8 cellular contexts compared by ENCODE assay signal in the genomic region with DNA sequence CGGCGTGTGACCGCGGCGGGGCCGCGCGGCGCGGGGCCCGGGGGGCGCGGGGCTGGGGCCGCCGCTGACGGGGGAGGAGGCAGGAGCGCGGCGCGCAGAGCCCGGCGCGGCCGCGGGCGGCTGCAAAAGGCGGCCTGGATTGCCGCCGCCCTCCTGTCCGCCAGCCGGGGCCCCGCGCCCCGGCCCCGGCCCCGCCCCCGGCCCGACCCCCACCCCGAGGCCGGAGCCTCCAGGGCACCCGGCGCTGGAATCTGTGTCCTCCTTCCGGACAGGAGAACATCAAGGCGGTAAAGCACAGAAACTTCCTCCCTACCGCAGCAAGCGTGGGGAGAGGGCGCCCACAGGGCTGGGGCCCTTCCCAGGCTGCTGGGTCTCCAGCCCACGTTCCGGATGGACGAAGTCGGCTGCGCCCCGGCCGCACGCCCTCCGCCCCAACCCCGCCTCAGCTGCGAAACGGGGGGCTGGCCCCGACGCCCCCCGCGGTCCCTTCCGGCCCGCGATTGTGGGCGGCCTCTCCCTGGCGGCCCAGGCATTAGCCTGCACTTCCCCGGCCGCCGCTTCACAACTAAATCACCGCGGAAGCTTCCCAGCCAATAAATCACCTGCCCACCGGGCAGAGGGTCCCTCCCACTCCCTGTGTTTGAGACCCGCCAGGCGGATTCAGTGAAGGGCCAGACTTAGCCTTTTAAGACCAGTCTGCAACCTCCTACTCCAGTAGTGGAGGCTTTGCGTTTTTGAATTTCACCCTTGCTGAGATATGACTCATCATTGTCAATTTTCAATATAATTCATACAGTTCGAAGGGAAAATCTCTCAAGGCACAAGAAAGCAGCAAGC.
DNase-seq lines count a peak whose midpoint lies in the region; ATAC-seq, FAIRE-seq and TF ChIP-seq lines count a peak whose summit lies in the region.

No MANE protein-coding gene starts in this region.

- no peak for TF ChIP-seq CTCF in AG04450 (IDR thresholded peaks at IDR 0.05; ENCODE audit: low read depth, low read length)
- TF ChIP-seq CTCF in H1 (IDR thresholded peaks at IDR 0.05; ENCODE audit: control extremely low read depth in 1 of 3, insufficient read depth in 1 of 3, low read depth in 1 of 3, low read length in 3 of 3), result no peak

- no peak overlapping the region for H4K91ac ChIP-seq in H1 (replicated peaks; ENCODE audit: insufficient read length, low read length)

- peaks cover 15 to 22% (median 21%) of the 10 kb centered on the region in 4 experiments for H3K4me1 ChIP-seq in H1 (replicated peaks in 1 of 4; ENCODE audit: control insufficient read depth in 3 of 4, insufficient read depth in 4 of 4, low read length in 3 of 4)
- H3K4me1 ChIP-seq in mesendoderm (ENCODE audit: control insufficient read depth, low read depth, low read length), result peaks cover 20% of the 10 kb centered on the region

- H3K4me1 Mint-ChIP-seq in activated CD4-positive, alpha-beta memory T cell treated with anti-CD3 and anti-CD28 coated beads, Interleukin-2, amount 10 ng/mL, durations not matched to agents 7 days and 5 days, result peaks cover 40% of the 10 kb centered on the region

- peak overlapping the region; percentile 73 for H2BK12ac ChIP-seq in H1 (ENCODE audit: low read depth, low read length)

- H4K5ac ChIP-seq in H1 (ENCODE audit: insufficient read length, low read depth, low read length) (peak overlapping the region; percentile 50), mesendoderm (ENCODE audit: low read length) (peak overlapping the region; percentile 10)

- POLR2A ChIA-PET in AG04450 (lab: Yijun Ruan, JAX) (interaction anchor here (1.1 kb wide), 1 partner anchor 25 kb away, joined by 3 read pairs; no protein-coding TSS in a partner anchor), H1 (lab: Charles Lee; ENCODE audit: partially characterized antibody) (interaction anchor here (0.6 to 1.7 kb wide), 8 partner anchors 10 to 272 kb away, joined by 3 to 5 read pairs (median 4); no protein-coding TSS in a partner anchor)
- POLR2A ChIA-PET in activated CD4-positive, alpha-beta memory T cell treated with anti-CD3 and anti-CD28 coated beads, Interleukin-2, amount 10 ng/mL, durations not matched to agents 7 days and 5 days (lab: Charles Lee), result interaction anchor here (0.8 to 1.9 kb wide), 16 partner anchors 9 to 474 kb away, joined by 3 to 10 read pairs (median 3); no protein-coding TSS in a partner anchor

- H3K18ac ChIP-seq in H1 (ENCODE audit: extremely low read depth, low read length), result peak overlapping the region; percentile 43
- H3K18ac ChIP-seq in mesendoderm (ENCODE audit: low read length), result peak overlapping the region; percentile 99

- H2AFZ ChIP-seq in H1 (ENCODE audit: low read length), result no peak overlapping the region

- H2BK5ac ChIP-seq in H1 (ENCODE audit: low read depth, low read length) (peak overlapping the region; percentile 93), mesendoderm (ENCODE audit: low read length) (peak overlapping the region; percentile 64)

- no peak for FAIRE-seq in H1 (lab: Jason Lieb, UNC)

- no peaks in the 10 kb centered on the region for H3K27me3 Mint-ChIP-seq in activated CD4-positive, alpha-beta memory T cell treated with anti-CD3 and anti-CD28 coated beads, Interleukin-2, amount 10 ng/mL, durations not matched to agents 7 days and 5 days

- 4% methylated on average over 33 of the region's 78 CpGs; no CpG with 5 or more reads in 1 of the 2 experiments for WGBS in H1 (ENCODE audit: extremely low coverage in 1 of 2, insufficient coverage in 1 of 2, insufficient read length in 1 of 2, insufficient replicate concordance in 2 of 2, low coverage in 1 of 2, low lambda C conversion rate in 2 of 2, missing lambda C conversion rate in 1 of 2), 2 experiments
- WGBS in mesendoderm (ENCODE audit: extremely low coverage, insufficient coverage, low lambda C conversion rate), result no CpG with 5 or more reads among the region's 78 CpGs

- TF ChIP-seq RAD21 in H1 (IDR thresholded peaks at IDR 0.05 in 1 of 2, conservative IDR thresholded peaks at IDR 0.05 in 1 of 2; ENCODE audit: low read depth in 2 of 2, low read length in 2 of 2), result peak; percentile 7 to 13; a peak in 1 of 4 replicates

- H3K27ac ChIP-seq in AG04450 (ENCODE audit: low read depth, low read length) (peak overlapping the region; percentile 74), H1 (ENCODE audit: low read depth, low read length) (peak overlapping the region; percentile 73), mesendoderm (ENCODE audit: low read depth, low read length) (peak overlapping the region; percentile 99)

- TF ChIP-seq POLR2A in H1 (IDR thresholded peaks at IDR 0.05; ENCODE audit: control extremely low read depth in 1 of 2, low read depth in 2 of 2, low read length in 2 of 2), result no peak

- H3K79me1 ChIP-seq in H1 (ENCODE audit: low read depth, low read length) (peaks cover 10% of the 10 kb centered on the region; the same call in 1 of the 2 replicates), mesendoderm (ENCODE audit: low read length) (peaks cover 19% of the 10 kb centered on the region)

- peaks cover 14% of the 10 kb centered on the region for H3K36me3 Mint-ChIP-seq in activated CD4-positive, alpha-beta memory T cell treated with anti-CD3 and anti-CD28 coated beads, Interleukin-2, amount 10 ng/mL, durations not matched to agents 7 days and 5 days (ENCODE audit: low read depth)

- H3K56ac ChIP-seq in H1 (replicated peaks; ENCODE audit: insufficient read length, low read depth, low read length), result no peak overlapping the region
- H3K56ac ChIP-seq in mesendoderm (ENCODE audit: low read length), result peak overlapping the region; percentile 95

- peaks cover 2 to 4% of the 10 kb centered on the region in 2 experiments for H4K20me1 ChIP-seq in H1 (replicated peaks in 1 of 2; ENCODE audit: control insufficient read depth in 1 of 2, insufficient read depth in 2 of 2, low read length in 2 of 2)

- CTCF ChIA-PET in AG04450 (lab: Charles Lee), result interaction anchor here (1.2 kb wide), 1 partner anchor 15 kb away, joined by 4 read pairs; no protein-coding TSS in a partner anchor
- CTCF ChIA-PET in activated CD4-positive, alpha-beta memory T cell treated with anti-CD3 and anti-CD28 coated beads, Interleukin-2, amount 10 ng/mL, durations not matched to agents 7 days and 5 days (lab: Charles Lee), result interaction anchor here (0.9 to 1.5 kb wide), 2 partner anchors 14 to 425 kb away, joined by 3 to 6 read pairs; no protein-coding TSS in a partner anchor
- CTCF ChIA-PET in H1 (lab: Charles Lee; ENCODE audit: partially characterized antibody), result interaction anchor here (0.5 to 8.5 kb wide), 8 partner anchors 15 to 303 kb away, joined by 3 to 88 read pairs (median 5); no protein-coding TSS in a partner anchor

- DNase-seq in AG04450 (ENCODE audit: low read depth, low spot score), result no peak
- peak; percentile 46 for DNase-seq in NCI-H345 treated with DMSO at 0.1 percent for 48 hours (lab: John Stamatoyannopoulos, UW; ENCODE audit: unreplicated experiment)
- DNase-seq in activated CD4-positive, alpha-beta memory T cell treated with anti-CD3 and anti-CD28 coated beads, Interleukin-2, amount 10 ng/mL, durations not matched to agents 7 days and 5 days, result peak; percentile 56
- peak; percentile 41 to 87 for DNase-seq in H1 (ENCODE audit: low read depth in 1 of 2, low spot score in 2 of 2)
- DNase-seq in mesendoderm, result peak; percentile 94
- DNase-seq in stimulated activated CD8-positive, alpha-beta memory T cell treated with anti-CD3 and anti-CD28 coated beads, Interleukin-7, amount 100 ng/mL, for 24 hours (ENCODE audit: low read depth), result peak; percentile 26

- no peaks in the 10 kb centered on the region for H3K27me3 ChIP-seq in AG04450 (ENCODE audit: control insufficient read depth, insufficient read depth, low read length)
- H3K27me3 ChIP-seq in H1 (replicated peaks in 1 of 4; ENCODE audit: control insufficient read depth in 3 of 4, extremely low read depth in 1 of 4, insufficient read depth in 3 of 4, low read length in 3 of 4), result no peaks in the 10 kb centered on the region
- H3K27me3 ChIP-seq in mesendoderm (ENCODE audit: insufficient read depth, low read length, poor library complexity), result no peaks in the 10 kb centered on the region

- H3K4me2 ChIP-seq in H1 (ENCODE audit: insufficient read depth in 1 of 2, low read depth in 2 of 2, low read length in 2 of 2) (peak overlapping the region; percentile 68 to 96), mesendoderm (ENCODE audit: low read length) (peak overlapping the region; percentile 60)

- H2BK15ac ChIP-seq in H1 (ENCODE audit: low read length), result 0 out of 2 replicates have a peak overlapping the region, but pooled peaks have one; percentile 83
- peak overlapping the region; percentile 75 for H2BK15ac ChIP-seq in mesendoderm (replicated peaks; ENCODE audit: low read depth)

- H3K79me2 ChIP-seq in H1 (ENCODE audit: control insufficient read depth in 1 of 2, insufficient read depth in 2 of 2, low read length in 2 of 2) (peaks cover 0 to 62% of the 10 kb centered on the region in 2 experiments; a peak in 3 of 4 replicates), mesendoderm (ENCODE audit: control insufficient read depth, insufficient read depth, low read length) (peaks cover 28% of the 10 kb centered on the region)

- peaks cover 0 to 4% (median 0%) of the 10 kb centered on the region in 4 experiments; a peak in 5 of 8 replicates for H3K36me3 ChIP-seq in H1 (ENCODE audit: control insufficient read depth in 2 of 4, insufficient read depth in 4 of 4, low read length in 3 of 4)
- H3K36me3 ChIP-seq in mesendoderm (ENCODE audit: control insufficient read depth, insufficient read depth, low read length), result no peaks in the 10 kb centered on the region

- H3K9ac ChIP-seq in H1 (replicated peaks in 1 of 4; ENCODE audit: extremely low read depth in 1 of 4, low read depth in 3 of 4, low read length in 3 of 4) (peak overlapping the region; percentile 8 to 52 (median 37); a peak in 5 of 7 replicates), mesendoderm (ENCODE audit: low read length) (peak overlapping the region; percentile 92)

- H2BK120ac ChIP-seq in H1 (replicated peaks; ENCODE audit: low read depth, low read length), result no peak overlapping the region
- peak overlapping the region; percentile 94 for H2BK120ac ChIP-seq in mesendoderm (ENCODE audit: low read depth, low read length)

- H2AK5ac ChIP-seq in H1 (ENCODE audit: low read depth, low read length) (peak overlapping the region; percentile 59; the same call in 1 of the 2 replicates), mesendoderm (ENCODE audit: low read length) (no peak overlapping the region)

- no peak for TF ChIP-seq EP300 in H1 (IDR thresholded peaks at IDR 0.05; ENCODE audit: borderline replicate concordance in 1 of 2, low read depth in 2 of 2, low read length in 2 of 2)

- ATAC-seq in GM19397 (IDR thresholded peaks at IDR 0.05; ENCODE audit: unreplicated experiment) (peak; percentile 34), HG03378 (IDR thresholded peaks at IDR 0.05; ENCODE audit: unreplicated experiment) (no peak)

- no peak overlapping the region for H3K23ac ChIP-seq in H1 (ENCODE audit: insufficient read length)
- H3K23ac ChIP-seq in mesendoderm (ENCODE audit: low read length), result no peak overlapping the region

- H3K14ac ChIP-seq in H1 (ENCODE audit: insufficient read length), result no peak overlapping the region

- peak overlapping the region; percentile 84 for H3K4me3 Mint-ChIP-seq in activated CD4-positive, alpha-beta memory T cell treated with anti-CD3 and anti-CD28 coated beads, Interleukin-2, amount 10 ng/mL, durations not matched to agents 7 days and 5 days

- H3K9me3 Mint-ChIP-seq in activated CD4-positive, alpha-beta memory T cell treated with anti-CD3 and anti-CD28 coated beads, Interleukin-2, amount 10 ng/mL, durations not matched to agents 7 days and 5 days, result no peaks in the 10 kb centered on the region

- peak overlapping the region; percentile 23; the same call in 1 of the 2 replicates for H2BK20ac ChIP-seq in H1 (ENCODE audit: low read length)

- H3K9me3 ChIP-seq in AG04450 (ENCODE audit: control insufficient read depth, insufficient read depth, low read length) (no peaks in the 10 kb centered on the region; the same call in 1 of the 2 replicates), H1 (ENCODE audit: insufficient read depth in 2 of 2, low read depth in 1 of 2, low read length in 1 of 2) (no peaks in the 10 kb centered on the region)

- peaks cover 14% of the 10 kb centered on the region for H3K23me2 ChIP-seq in H1 (ENCODE audit: low read depth, low read length)

- H3K4ac ChIP-seq in H1 (replicated peaks; ENCODE audit: insufficient read length, low read depth, low read length) (no peak overlapping the region), mesendoderm (ENCODE audit: low read depth, low read length) (peak overlapping the region; percentile 98)

- H3K27ac Mint-ChIP-seq in activated CD4-positive, alpha-beta memory T cell treated with anti-CD3 and anti-CD28 coated beads, Interleukin-2, amount 10 ng/mL, durations not matched to agents 7 days and 5 days, result peak overlapping the region; percentile 94

- H3K4me3 ChIP-seq in AG04450 (ENCODE audit: low read depth, low read length) (peak overlapping the region; percentile 77), H1 (ENCODE audit: extremely low read depth in 1 of 4, insufficient read depth in 2 of 4, low read depth in 3 of 4, low read length in 4 of 4) (peak overlapping the region; percentile 64 to 88 (median 72)), mesendoderm (ENCODE audit: low read length) (peak overlapping the region; percentile 73)

- no peak overlapping the region for H4K8ac ChIP-seq in H1 (ENCODE audit: extremely low read depth, insufficient read depth, low read length)
- peak overlapping the region; percentile 57 for H4K8ac ChIP-seq in mesendoderm (ENCODE audit: low read depth, low read length)
